In the genomic region with DNA sequence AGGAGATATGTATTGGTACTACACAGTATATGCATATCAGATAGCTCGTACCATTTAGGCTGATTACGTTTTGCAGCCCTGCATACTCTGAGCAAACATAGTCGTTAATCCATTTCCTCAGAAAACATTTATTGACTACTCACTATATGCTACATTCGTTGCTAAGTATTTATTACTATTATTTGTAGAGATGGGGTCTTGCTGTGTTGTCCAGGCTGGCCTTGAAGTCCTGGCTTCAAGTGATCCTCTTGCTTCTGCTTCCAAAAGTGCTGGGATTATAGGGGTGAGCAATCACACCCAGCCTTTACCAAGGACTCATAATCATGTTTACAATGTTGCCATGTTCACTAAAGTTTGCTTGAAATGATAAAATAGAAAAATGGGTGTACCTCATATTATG, we compare ENCODE assay signal across 28 cellular contexts.
"Had no signal": no experiment of that assay in that cellular context is flagged by ENCODE, and none has a peak within 500 bp of the region (broad histone marks: within the 10 kb centered on the region; RNA-seq: fewer than 3 reads in every experiment).

No MANE protein-coding gene starts in this region.

- H3K4me1 Mint-ChIP-seq: endodermal cell had no signal

- H3K9me3 Mint-ChIP-seq: dendritic cell treated with granulocyte-macrophage colony-stimulating factor and Interleukin-4, amounts not matched to agents 40 ng/mL and 50 ng/mL, for 4 days; effector memory CD8-positive, alpha-beta T cell; endodermal cell had no signal

- H3K4me1 ChIP-seq: colonic mucosa, esophagus muscularis mucosa, gastroesophageal sphincter had no signal

- ATAC-seq: effector memory CD8-positive, alpha-beta T cell; esophagus mucosa; foreskin keratinocyte; gastrocnemius medialis; gastroesophageal sphincter; heart left ventricle; heart right ventricle had no signal

- FAIRE-seq: colon, endometrium, frontal cortex had no signal

- H3K27me3 ChIP-seq: colonic mucosa, dorsolateral prefrontal cortex, esophagus muscularis mucosa, esophagus squamous epithelium, foreskin keratinocyte, gastrocnemius medialis, gastroesophageal sphincter, heart left ventricle, heart right ventricle had no signal

- H3K36me3 ChIP-seq: colonic mucosa, esophagus muscularis mucosa, esophagus squamous epithelium, gastrocnemius medialis, gastroesophageal sphincter, heart left ventricle, heart right ventricle had no signal

- H3K27me3 Mint-ChIP-seq: dendritic cell treated with granulocyte-macrophage colony-stimulating factor and Interleukin-4, amounts not matched to agents 40 ng/mL and 50 ng/mL, for 4 days had no signal

- DNase-seq: colonic mucosa; cortex of kidney; dermis blood vessel endothelial cell; dorsolateral prefrontal cortex; effector CD4-positive, alpha-beta T cell; effector CD8-positive, alpha-beta T cell; effector memory CD4-positive, alpha-beta T cell; effector memory CD8-positive, alpha-beta T cell; endodermal cell; erythroblast; esophagus squamous epithelium; foreskin fibroblast; foreskin keratinocyte; foreskin melanocyte; gastrocnemius medialis; glutamatergic neuron; head of caudate nucleus; heart left ventricle; heart right ventricle had no signal

- H3K27ac Mint-ChIP-seq: dendritic cell treated with granulocyte-macrophage colony-stimulating factor and Interleukin-4, amounts not matched to agents 40 ng/mL and 50 ng/mL, for 4 days; effector memory CD8-positive, alpha-beta T cell; endodermal cell had no signal

- H3K27ac ChIP-seq: colonic mucosa, coronary artery, dorsolateral prefrontal cortex, epithelial cell of prostate, esophagus muscularis mucosa, foreskin keratinocyte, heart left ventricle, heart right ventricle had no signal

- H3K4me3 ChIP-seq: colonic mucosa, coronary artery, dorsolateral prefrontal cortex, esophagus muscularis mucosa, esophagus squamous epithelium, gastrocnemius medialis, gastroesophageal sphincter, heart left ventricle, heart right ventricle had no signal

- H3K4me3 Mint-ChIP-seq: dendritic cell treated with granulocyte-macrophage colony-stimulating factor and Interleukin-4, amounts not matched to agents 40 ng/mL and 50 ng/mL, for 4 days; effector memory CD8-positive, alpha-beta T cell; endodermal cell had no signal

- H3K9me3 ChIP-seq: colonic mucosa, esophagus muscularis mucosa, esophagus squamous epithelium, gastrocnemius medialis, gastroesophageal sphincter, heart left ventricle, heart right ventricle had no signal
